ENCODE assay signal across 8 cellular contexts in the genomic region with DNA sequence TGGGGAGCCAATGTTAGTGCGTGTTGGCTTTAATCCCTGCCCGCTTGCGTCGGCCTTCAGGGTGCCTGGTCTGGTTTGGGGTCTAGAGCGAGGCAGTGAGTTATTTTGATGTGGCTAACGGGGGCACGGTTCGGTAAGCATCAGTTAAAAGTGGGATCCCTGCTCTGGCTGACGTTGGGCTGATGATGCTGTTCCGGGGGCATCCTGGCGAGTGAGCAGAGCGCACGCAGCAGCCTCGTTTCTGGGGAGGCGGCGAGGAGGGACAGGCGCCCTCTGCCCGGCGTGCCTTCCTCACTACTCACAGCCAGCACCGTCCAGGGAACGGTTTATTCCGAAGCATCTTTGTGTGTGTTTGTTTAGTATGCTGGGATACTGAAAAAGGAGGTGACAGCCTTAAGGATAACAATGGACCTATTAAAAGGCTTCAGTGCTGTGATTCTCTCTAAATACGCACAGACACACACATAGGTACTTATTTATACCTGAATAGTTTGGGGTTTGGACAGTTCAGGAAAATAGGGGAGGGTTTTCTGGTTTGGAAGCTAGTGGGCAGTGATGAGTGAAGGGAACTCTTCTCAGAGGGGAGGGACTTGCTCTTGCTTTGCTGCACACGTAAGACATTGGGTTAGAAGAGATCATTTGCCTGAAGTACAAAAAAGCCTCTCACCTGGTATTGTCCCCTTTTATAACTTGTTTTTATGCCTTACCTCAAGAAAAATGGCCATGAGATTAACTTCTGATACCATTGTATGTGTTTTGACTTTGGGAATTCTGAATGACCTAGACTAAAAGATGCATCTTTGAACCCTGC. TPM values are rescaled to one million over a fixed set of nuclear protein-coding genes. Genes with fewer than 3 reads are reported as not detected.
A peak's percentile ranks its signal among the peaks of the same experiment; 100 is the strongest.
DNase-seq lines count a peak whose midpoint lies in the region; ATAC-seq lines count a peak whose summit lies in the region.

No MANE protein-coding gene starts in this region.

- peak overlapping the region; percentile 92 for H3K4me3 ChIP-seq in SJSA1

- ATAC-seq in Right ventricle myocardium superior (ENCODE audit: poor library complexity) (peak; percentile 22), HG02970 (IDR thresholded peaks at IDR 0.05; ENCODE audit: low FRiP score, unreplicated experiment) (peak; percentile 14), left colon (peak; percentile 28), GM18520 (IDR thresholded peaks at IDR 0.05; ENCODE audit: unreplicated experiment) (no peak)

- no peaks in the 10 kb centered on the region for H3K9me3 ChIP-seq in SJSA1 (replicated peaks)

- H3K27ac ChIP-seq in SJSA1: peak overlapping the region; percentile 79

- intact Hi-C loops in Right ventricle myocardium superior (cut with DNase I): loop anchor here (5.0 to 10.0 kb wide), 2 partner anchors 100 to 237 kb away; a partner anchor contains a TSS
- intact Hi-C loops in cardiac septum (cut with DNase I): loop anchor here (1.0 to 5.0 kb wide), 4 partner anchors 51 to 240 kb away; a partner anchor contains a TSS
- intact Hi-C loops in left colon (cut with DNase I, micrococcal nuclease): no loop called here

- H3K4me1 ChIP-seq in SJSA1 (replicated peaks): peaks cover 60% of the 10 kb centered on the region

- DNase-seq in Right ventricle myocardium superior: peak; percentile 48
- no peak for DNase-seq in cardiac septum (ENCODE audit: low spot score)
- DNase-seq in SJSA1 (ENCODE audit: low read depth in 1 of 2, low spot score in 2 of 2): peak; percentile 78 to 88
- DNase-seq in cerebellar cortex (ENCODE audit: low spot score): peak; percentile 85
- DNase-seq in left colon: peak; percentile 55 to 57
- DNase-seq in stimulated activated CD4-positive, alpha-beta T cell treated with anti-CD3 and anti-CD28 coated beads, Interleukin-4, amount 100 ng/mL, for 1 hour: peak; percentile 20

- H3K27me3 ChIP-seq in SJSA1 (replicated peaks): no peaks in the 10 kb centered on the region

- peaks cover 72% of the 10 kb centered on the region for H3K36me3 ChIP-seq in SJSA1

RNA-seq across cellular contexts. Expression of a gene that starts 2.1 kb away (rescaled TPM):
- total RNA-seq in Right ventricle myocardium superior (17.2 TPM), cardiac septum (125 TPM), left colon (100 to 1,000 TPM in 1 of 2 donors, 10 to 100 TPM in 1; 67.7 to 105 TPM)
- 245 and 249 TPM in 2 replicates for total RNA-seq in SJSA1 (2014; rRNA removed; shearing (Covaris generic))

Comparison
In these comparisons a context has a peak if more than half of its experiments do, and no peak if none do; other contexts are left out.
1. intact Hi-C loops: an anchor here in Right ventricle myocardium superior (5.0 to 10.0 kb wide) and cardiac septum (1.0 to 5.0 kb wide); none called in left colon.